1 cellular context compared by ENCODE assay signal in genomic region chrY:12431546-12431945, GRCh38.
TF ChIP-seq lines count a peak whose summit lies in the region.

No MANE protein-coding gene starts in this region.

TF ChIP-seq in HepG2, 621 proteins besides CTCF, POLR2A, EP300 and RAD21 (continued from another document):
- TF ChIP-seq ZNF513 (CRISPR knock-in tag; conservative IDR thresholded peaks at IDR 0.05), result no peak
- no peak for TF ChIP-seq XRCC5 (optimal IDR thresholded peaks at IDR 0.05; ENCODE audit: low read length)
- TF ChIP-seq ZUFSP (CRISPR knock-in tag; IDR thresholded peaks at IDR 0.05; ENCODE audit: borderline replicate concordance), result no peak
